In genomic region chr4:113419631-113420030, GRCh38 we compare ENCODE assay signal across 29 cellular contexts.
"Had no signal": no experiment of that assay in that cellular context is flagged by ENCODE, and none has a peak within 500 bp of the region (broad histone marks: within the 10 kb centered on the region; RNA-seq: fewer than 3 reads in every experiment).

No MANE protein-coding gene starts in this region.

- H3K4me1 ChIP-seq: ascending aorta, esophagus squamous epithelium had no signal

- H3K4me3 Mint-ChIP-seq: activated CD4-positive, alpha-beta memory T cell treated with anti-CD3 and anti-CD28 coated beads for 36 hours; activated CD4-positive, alpha-beta T cell treated with anti-CD3 and anti-CD28 coated beads for 36 hours; activated CD4-positive, alpha-beta T cell treated with anti-CD3 and anti-CD28 coated beads, Interleukin-2, amount 10 ng/mL, durations not matched to agents 24 days and 14 days; activated CD8-positive, alpha-beta memory T cell treated with anti-CD3 and anti-CD28 coated beads, Interleukin-2, amount 10 ng/mL, durations not matched to agents 7 days and 5 days; activated CD8-positive, alpha-beta T cell treated with anti-CD3 and anti-CD28 coated beads, Interleukin-2, amount 10 ng/mL, durations not matched to agents 7 days and 5 days; activated naive CD4-positive, alpha-beta T cell treated with anti-CD3 and anti-CD28 coated beads, Interleukin-2, amount 10 ng/mL, durations not matched to agents 7 days and 5 days; activated naive CD8-positive, alpha-beta T cell treated with anti-CD3 and anti-CD28 coated beads, Interleukin-2, amount 10 ng/mL, durations not matched to agents 7 days and 5 days; activated T-helper 1 cell treated with anti-CD3 and anti-CD28 coated beads, Interleukin-12 subunit alpha, Interleukin-12 subunit beta, Interleukin-2, Interleukin-4 antibody, amounts not matched to agents 30 ng/mL and 10 ng/mL and 1 ng/mL, durations not matched to agents 14 hours and 24 hours and 36 hours; brain; effector memory CD8-positive, alpha-beta T cell; T-helper 17 cell; T-helper 2 cell treated with Interferon-gamma antibody and Interleukin-4, amounts not matched to agents 5 μg/mL and 100 μg/mL, for 36 hours had no signal

- H3K36me3 ChIP-seq: ascending aorta, esophagus squamous epithelium had no signal

- H3K36me3 Mint-ChIP-seq: activated naive CD4-positive, alpha-beta T cell treated with anti-CD3 and anti-CD28 coated beads, Interleukin-2, amount 10 ng/mL, durations not matched to agents 7 days and 5 days; activated naive CD8-positive, alpha-beta T cell treated with anti-CD3 and anti-CD28 coated beads, Interleukin-2, amount 10 ng/mL, durations not matched to agents 7 days and 5 days; brain had no signal

- ATAC-seq: activated CD4-positive, alpha-beta T cell treated with anti-CD3 and anti-CD28 coated beads for 36 hours; activated CD8-positive, alpha-beta memory T cell treated with anti-CD3 and anti-CD28 coated beads, Interleukin-2, amount 10 ng/mL, durations not matched to agents 7 days and 5 days; activated CD8-positive, alpha-beta T cell treated with anti-CD3 and anti-CD28 coated beads, Interleukin-2, amount 10 ng/mL, durations not matched to agents 7 days and 5 days; activated naive CD4-positive, alpha-beta T cell treated with anti-CD3 and anti-CD28 coated beads, Interleukin-2, amount 50 U/mL, for 72 hours; effector memory CD8-positive, alpha-beta T cell; T-helper 17 cell had no signal

- DNase-seq: activated CD4-positive, alpha-beta memory T cell treated with anti-CD3 and anti-CD28 coated beads for 36 hours; activated CD4-positive, alpha-beta T cell treated with anti-CD3 and anti-CD28 coated beads for 36 hours; activated CD4-positive, alpha-beta T cell treated with anti-CD3 and anti-CD28 coated beads, Interleukin-2, amount 10 ng/mL, durations not matched to agents 24 days and 14 days; activated CD4-positive, CD25-positive, alpha-beta regulatory T cell; activated CD4-positive, CD25-positive, alpha-beta regulatory T cell treated with anti-CD3 and anti-CD28 coated beads, Interleukin-2, amount 50 U/mL, for 72 hours; activated CD8-positive, alpha-beta memory T cell treated with anti-CD3 and anti-CD28 coated beads, Interleukin-2, amount 10 ng/mL, durations not matched to agents 7 days and 5 days; activated CD8-positive, alpha-beta memory T cell treated with anti-CD3 and anti-CD28 coated beads, Interleukin-2, amount 50 U/mL, for 4 hours; activated CD8-positive, alpha-beta T cell treated with anti-CD3 and anti-CD28 coated beads, Interleukin-2, amount 10 ng/mL, durations not matched to agents 7 days and 5 days; activated effector memory CD4-positive, alpha-beta T cell treated with anti-CD3 and anti-CD28 coated beads, Interleukin-2, amount 50 U/mL, for 16 hours; activated naive CD4-positive, alpha-beta T cell treated with anti-CD3 and anti-CD28 coated beads, Interleukin-2, amount 10 ng/mL, durations not matched to agents 7 days and 5 days; activated naive CD8-positive, alpha-beta T cell treated with anti-CD3 and anti-CD28 coated beads, Interleukin-2, amount 10 ng/mL, durations not matched to agents 7 days and 5 days; activated T-cell treated with anti-CD3 and anti-CD28 coated beads, Interleukin-2, amount 50 U/mL, for 1 hour; activated T-cell treated with anti-CD3 and anti-CD28 coated beads, Interleukin-2, amount 50 U/mL, for 48 hours; cortex of kidney; dermis blood vessel endothelial cell; effector CD4-positive, alpha-beta T cell; effector memory CD8-positive, alpha-beta T cell; esophagus squamous epithelium; head of caudate nucleus; T-helper 1 cell; T-helper 17 cell; T1000 had no signal

- H3K27ac Mint-ChIP-seq: activated CD4-positive, alpha-beta memory T cell treated with anti-CD3 and anti-CD28 coated beads for 36 hours; activated CD4-positive, alpha-beta T cell treated with anti-CD3 and anti-CD28 coated beads for 36 hours; activated CD4-positive, alpha-beta T cell treated with anti-CD3 and anti-CD28 coated beads, Interleukin-2, amount 10 ng/mL, durations not matched to agents 24 days and 14 days; activated CD8-positive, alpha-beta memory T cell treated with anti-CD3 and anti-CD28 coated beads, Interleukin-2, amount 10 ng/mL, durations not matched to agents 7 days and 5 days; activated CD8-positive, alpha-beta T cell treated with anti-CD3 and anti-CD28 coated beads, Interleukin-2, amount 10 ng/mL, durations not matched to agents 7 days and 5 days; activated naive CD4-positive, alpha-beta T cell treated with anti-CD3 and anti-CD28 coated beads, Interleukin-2, amount 10 ng/mL, durations not matched to agents 7 days and 5 days; activated naive CD4-positive, alpha-beta T cell treated with anti-CD3 and anti-CD28 coated beads, Interleukin-2, amount 50 U/mL, for 72 hours; activated naive CD8-positive, alpha-beta T cell treated with anti-CD3 and anti-CD28 coated beads, Interleukin-2, amount 10 ng/mL, durations not matched to agents 7 days and 5 days; activated T-helper 1 cell treated with anti-CD3 and anti-CD28 coated beads, Interleukin-12 subunit alpha, Interleukin-12 subunit beta, Interleukin-2, Interleukin-4 antibody, amounts not matched to agents 30 ng/mL and 10 ng/mL and 1 ng/mL, durations not matched to agents 14 hours and 24 hours and 36 hours; activated T-helper 2 cell treated with anti-CD3 and anti-CD28 coated beads, Interferon-gamma antibody, Interleukin-2, Interleukin-4, amounts not matched to agents 10 μg/mL and 5 μg/mL and 100 μg/mL, durations not matched to agents 14 hours and 24 hours and 36 hours; brain; effector memory CD8-positive, alpha-beta T cell; T-helper 17 cell; T-helper 2 cell treated with Interferon-gamma antibody and Interleukin-4, amounts not matched to agents 5 μg/mL and 100 μg/mL, for 36 hours had no signal

- H3K9me3 Mint-ChIP-seq: effector memory CD8-positive, alpha-beta T cell had no signal

- H3K27me3 ChIP-seq: ascending aorta, esophagus squamous epithelium had no signal

- H3K4me1 Mint-ChIP-seq: activated CD4-positive, alpha-beta T cell treated with anti-CD3 and anti-CD28 coated beads for 36 hours; activated CD4-positive, alpha-beta T cell treated with anti-CD3 and anti-CD28 coated beads, Interleukin-2, amount 10 ng/mL, durations not matched to agents 24 days and 14 days; activated CD8-positive, alpha-beta memory T cell treated with anti-CD3 and anti-CD28 coated beads, Interleukin-2, amount 10 ng/mL, durations not matched to agents 7 days and 5 days; activated naive CD4-positive, alpha-beta T cell treated with anti-CD3 and anti-CD28 coated beads, Interleukin-2, amount 10 ng/mL, durations not matched to agents 7 days and 5 days; activated naive CD8-positive, alpha-beta T cell treated with anti-CD3 and anti-CD28 coated beads, Interleukin-2, amount 10 ng/mL, durations not matched to agents 7 days and 5 days; brain; T-helper 17 cell had no signal

- H3K4me3 ChIP-seq: ascending aorta, esophagus squamous epithelium had no signal

- H3K27ac ChIP-seq: ascending aorta, epithelial cell of prostate, esophagus squamous epithelium had no signal
